In the genomic region with DNA sequence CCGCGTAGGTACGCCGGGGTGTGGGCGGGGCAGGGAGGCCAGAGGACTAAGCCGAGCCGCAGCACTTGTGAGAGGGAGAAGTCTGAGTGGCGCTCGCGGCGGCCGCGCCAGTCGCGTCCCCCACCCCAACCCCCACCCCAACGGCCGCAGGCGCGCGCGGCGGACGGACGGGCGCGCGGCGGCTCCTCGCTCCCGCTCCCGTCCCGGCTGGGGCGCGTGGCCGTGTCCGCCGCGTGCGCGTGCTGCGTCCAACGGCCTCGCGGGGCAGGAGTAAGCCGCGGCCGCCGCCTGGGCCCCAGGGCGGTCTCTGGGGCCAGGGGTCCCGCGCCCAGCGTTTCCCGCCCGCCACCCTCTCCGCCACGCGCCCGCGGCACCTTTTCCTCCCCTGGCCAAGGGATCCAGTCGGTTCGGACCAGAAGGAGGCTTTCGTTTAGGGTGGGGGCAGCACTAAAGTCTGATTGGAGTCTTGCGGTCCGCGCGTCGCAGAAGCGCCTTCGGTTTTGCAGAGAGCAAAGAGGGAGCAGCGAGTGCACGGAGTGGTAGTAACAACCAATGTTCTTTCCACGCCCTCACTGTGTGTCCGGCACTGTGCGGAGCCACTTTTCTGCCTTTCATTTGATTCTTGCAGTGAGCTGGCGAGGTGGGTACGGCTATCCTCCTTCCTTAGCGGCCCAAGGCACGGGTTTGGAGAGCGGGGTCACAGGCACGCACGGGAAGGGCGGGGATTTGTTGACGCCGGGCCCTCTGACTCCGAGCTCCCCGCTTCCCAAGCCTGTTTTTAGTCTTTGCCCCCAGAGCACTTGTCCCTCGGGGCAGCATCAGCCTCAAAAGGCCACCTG, we compare ENCODE assay signal across 8 cellular contexts. TPM values are rescaled to one million over a fixed set of nuclear protein-coding genes. Genes with fewer than 3 reads are reported as not detected.
A peak's percentile ranks its signal among the peaks of the same experiment; 100 is the strongest.
DNase-seq lines count a peak whose midpoint lies in the region; ATAC-seq, FAIRE-seq and TF ChIP-seq lines count a peak whose summit lies in the region.

No MANE protein-coding gene starts in this region.

- peak overlapping the region; percentile 93 for H3K9ac ChIP-seq in SK-N-MC (ENCODE audit: insufficient read length)

- no peaks in the 10 kb centered on the region for H3K27me3 ChIP-seq in body of pancreas
- H3K27me3 ChIP-seq in small intestine (ENCODE audit: control insufficient read depth in 2 of 2, insufficient read depth in 2 of 2, low read length in 2 of 2) = no peaks in the 10 kb centered on the region

- H3K36me3 ChIP-seq in SK-N-MC (ENCODE audit: insufficient read depth, low read length) (peaks cover 44% of the 10 kb centered on the region), body of pancreas (replicated peaks in 1 of 2; ENCODE audit: insufficient read depth in 1 of 2, low read depth in 2 of 2) (no peaks in the 10 kb centered on the region), small intestine (ENCODE audit: control insufficient read depth in 2 of 2, insufficient read depth in 2 of 2, low read length in 2 of 2) (no peaks in the 10 kb centered on the region)

- H3K9me3 ChIP-seq in SK-N-MC (ENCODE audit: low read depth, low read length) (no peaks in the 10 kb centered on the region; the same call in 1 of the 2 replicates), body of pancreas (no peaks in the 10 kb centered on the region), small intestine (ENCODE audit: control insufficient read depth, low read depth) (no peaks in the 10 kb centered on the region)

- no peak for FAIRE-seq in small intestine (lab: Jason Lieb, UNC)

- DNase-seq in Caki2 (ENCODE audit: low read depth) (peak; percentile 39), HCEC 1CT (peak; percentile 41), SK-N-MC (ENCODE audit: low read depth, low spot score) (no peak), body of pancreas (peak; percentile 35 to 38 (median 36)), iPS-NIHi7 (ENCODE audit: extremely low spot score) (peak; percentile 29), small intestine (peak; percentile 58)

- H3K4me1 ChIP-seq in body of pancreas (peaks cover 48% of the 10 kb centered on the region), small intestine (ENCODE audit: control insufficient read depth in 2 of 2, insufficient read depth in 1 of 2, low read depth in 1 of 2, low read length in 1 of 2) (peaks cover 3 to 10% of the 10 kb centered on the region in 2 donors)

- H3K4me3 ChIP-seq in SK-N-MC (peak overlapping the region; percentile 86), body of pancreas (peak overlapping the region; percentile 57 to 72), small intestine (ENCODE audit: low read depth in 1 of 2, low read length in 2 of 2) (peak overlapping the region; percentile 61 to 84)

- ATAC-seq in body of pancreas (peak; percentile 10), GM19324 (IDR thresholded peaks at IDR 0.05; ENCODE audit: low FRiP score, unreplicated experiment) (no peak), GM19455 (IDR thresholded peaks at IDR 0.05; ENCODE audit: unreplicated experiment) (no peak)

- peak overlapping the region; percentile 85 for H3K27ac ChIP-seq in SK-N-MC
- H3K27ac ChIP-seq in body of pancreas = peak overlapping the region; percentile 71 to 98 (median 86)
- peak overlapping the region; percentile 84 to 85 for H3K27ac ChIP-seq in small intestine (ENCODE audit: low read depth in 1 of 2, low read length in 1 of 2)

- intact Hi-C loops in body of pancreas (cut with DNase I) = no loop called here

- 0% methylated on average over 10 to 54 of the region's 87 CpGs for WGBS in body of pancreas, 2 donors
- 0% methylated on average over 37 to 87 of the region's 87 CpGs for WGBS in small intestine, 3 donors

- TF ChIP-seq CTCF in body of pancreas (IDR thresholded peaks at IDR 0.05) = no peak

- in situ Hi-C loops in Caki2 (cut with HindIII; ENCODE audit: low pct_unique_long_range_greater_than_20kb, low sequenced_read_pairs) = no loop called here

- TF ChIP-seq POLR2A in body of pancreas (IDR thresholded peaks at IDR 0.05) = no peak

RNA-seq across cellular contexts. Expression of a gene that starts 0.5 kb away (rescaled TPM):
- 55.1 and 91.9 TPM in 2 replicates for total RNA-seq in Caki2 (2014; rRNA removed; shearing (Covaris generic); ENCODE audit: low replicate concordance)
- 10 to 100 TPM; 34.6 to 64.3 TPM for total RNA-seq in body of pancreas
- polyA plus RNA-seq in small intestine = 10 to 100 TPM; 11.9 to 36.8 (median 15.2) TPM

RNA-seq across cellular contexts. Expression of a gene that starts 13.8 kb away (rescaled TPM):
- 19.8 and 39.4 TPM in 2 replicates for total RNA-seq in Caki2 (2014; rRNA removed; shearing (Covaris generic); ENCODE audit: low replicate concordance)
- total RNA-seq in body of pancreas = 10 to 100 TPM in 1 of 2 donors, 1 to 10 TPM in 1; 6.3 to 39.7 TPM
- polyA plus RNA-seq in small intestine = 100 to 1,000 TPM; 187 to 327 (median 326) TPM
